14 cellular contexts compared by ENCODE assay signal in the genomic region with DNA sequence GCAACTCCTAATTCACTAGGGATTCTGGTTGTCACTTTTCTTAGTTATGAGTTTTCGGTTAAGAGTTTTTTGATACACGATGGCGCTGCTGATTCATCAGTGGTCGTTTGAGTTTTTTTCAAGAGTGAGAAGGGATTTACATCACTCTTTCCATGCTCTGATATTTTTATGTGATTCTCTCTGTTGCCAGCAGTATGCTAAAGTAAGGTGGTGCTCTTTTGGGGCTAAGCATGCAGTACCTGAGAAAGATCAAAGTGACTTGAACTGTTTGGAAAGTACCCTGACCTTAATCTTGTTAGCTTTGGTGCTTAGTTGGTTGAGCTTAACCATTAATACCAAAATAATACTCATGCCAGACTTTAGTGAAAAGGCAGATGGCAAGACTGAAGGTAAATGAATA. TPM values are rescaled to one million over a fixed set of nuclear protein-coding genes. Genes with fewer than 3 reads are reported as not detected.
DNase-seq lines count a peak whose midpoint lies in the region; ATAC-seq and TF ChIP-seq lines count a peak whose summit lies in the region.
"Had no signal": no experiment of that assay in that cellular context is flagged by ENCODE, and none has a peak within 500 bp of the region (broad histone marks: within the 10 kb centered on the region; RNA-seq: fewer than 3 reads in every experiment).

No MANE protein-coding gene starts in this region.

- no peaks in the 10 kb centered on the region for H3K9me3 Mint-ChIP-seq in activated CD4-positive, alpha-beta T cell treated with anti-CD3 and anti-CD28 coated beads, Interleukin-2, amount 10 ng/mL, durations not matched to agents 24 days and 14 days
- no peaks in the 10 kb centered on the region for H3K9me3 Mint-ChIP-seq in activated naive CD8-positive, alpha-beta T cell treated with anti-CD3 and anti-CD28 coated beads for 36 hours
- no peaks in the 10 kb centered on the region for H3K9me3 Mint-ChIP-seq in HFFc6

- peak overlapping the region; percentile 17 for H3K4me3 Mint-ChIP-seq in activated CD4-positive, alpha-beta T cell treated with anti-CD3 and anti-CD28 coated beads, Interleukin-2, amount 10 ng/mL, durations not matched to agents 24 days and 14 days
- peak overlapping the region; percentile 19 for H3K4me3 Mint-ChIP-seq in activated naive CD8-positive, alpha-beta T cell treated with anti-CD3 and anti-CD28 coated beads for 36 hours
- no peak overlapping the region for H3K4me3 Mint-ChIP-seq in HFFc6

- H3K36me3 Mint-ChIP-seq in activated CD4-positive, alpha-beta T cell treated with anti-CD3 and anti-CD28 coated beads, Interleukin-2, amount 10 ng/mL, durations not matched to agents 24 days and 14 days (ENCODE audit: low read depth): peaks cover 68% of the 10 kb centered on the region
- peaks cover 64% of the 10 kb centered on the region for H3K36me3 Mint-ChIP-seq in activated naive CD8-positive, alpha-beta T cell treated with anti-CD3 and anti-CD28 coated beads for 36 hours
- H3K36me3 Mint-ChIP-seq in HFFc6 (ENCODE audit: low read depth): peaks cover 57% of the 10 kb centered on the region

- H3K27me3 Mint-ChIP-seq in activated CD4-positive, alpha-beta T cell treated with anti-CD3 and anti-CD28 coated beads, Interleukin-2, amount 10 ng/mL, durations not matched to agents 24 days and 14 days: no peaks in the 10 kb centered on the region
- no peaks in the 10 kb centered on the region for H3K27me3 Mint-ChIP-seq in activated naive CD8-positive, alpha-beta T cell treated with anti-CD3 and anti-CD28 coated beads for 36 hours
- no peaks in the 10 kb centered on the region; the same call in 1 of the 2 replicates for H3K27me3 Mint-ChIP-seq in HFFc6 (ENCODE audit: insufficient read depth)

- ATAC-seq in HG03442 (IDR thresholded peaks at IDR 0.05; ENCODE audit: unreplicated experiment) (no peak), GM19397 (IDR thresholded peaks at IDR 0.05; ENCODE audit: unreplicated experiment) (no peak)

- peak overlapping the region; percentile 63 for H3K27ac Mint-ChIP-seq in activated CD4-positive, alpha-beta T cell treated with anti-CD3 and anti-CD28 coated beads, Interleukin-2, amount 10 ng/mL, durations not matched to agents 24 days and 14 days
- peak overlapping the region; percentile 83 for H3K27ac Mint-ChIP-seq in activated naive CD8-positive, alpha-beta T cell treated with anti-CD3 and anti-CD28 coated beads for 36 hours
- no peak overlapping the region for H3K27ac Mint-ChIP-seq in HFFc6

- no peak for TF ChIP-seq CTCF in HFFc6 (IDR thresholded peaks at IDR 0.05)

- H3K4me1 Mint-ChIP-seq in activated CD4-positive, alpha-beta T cell treated with anti-CD3 and anti-CD28 coated beads, Interleukin-2, amount 10 ng/mL, durations not matched to agents 24 days and 14 days: peaks cover 5% of the 10 kb centered on the region
- peaks cover 21% of the 10 kb centered on the region for H3K4me1 Mint-ChIP-seq in activated naive CD8-positive, alpha-beta T cell treated with anti-CD3 and anti-CD28 coated beads for 36 hours
- peaks cover 3% of the 10 kb centered on the region; the same call in 1 of the 2 replicates for H3K4me1 Mint-ChIP-seq in HFFc6 (ENCODE audit: low read depth)

- intact Hi-C loops in activated CD4-positive, alpha-beta T cell treated with anti-CD3 and anti-CD28 coated beads, Interleukin-2, amount 10 ng/mL, durations not matched to agents 24 days and 14 days (cut with micrococcal nuclease): no loop called here

- DNase-seq in activated CD4-positive, alpha-beta T cell treated with anti-CD3 and anti-CD28 coated beads, Interleukin-2, amount 10 ng/mL, durations not matched to agents 24 days and 14 days: no peak
- DNase-seq in activated CD4-positive, alpha-beta T cell treated with anti-CD3 and anti-CD28 coated beads, Interleukin-2, amount 50 U/mL, for 4 hours: no peak
- peak; percentile 18 for DNase-seq in stimulated activated CD4-positive, alpha-beta T cell treated with anti-CD3 and anti-CD28 coated beads, Interleukin-15, amount 100 ng/mL, for 24 hours
- no peak for DNase-seq in stimulated activated CD4-positive, alpha-beta T cell treated with anti-CD3 and anti-CD28 coated beads, Interleukin-12 subunit alpha, Interleukin-12 subunit beta, amount 100 ng/mL, for 4 hours
- DNase-seq in activated naive CD8-positive, alpha-beta T cell treated with anti-CD3 and anti-CD28 coated beads for 36 hours: no peak
- DNase-seq in HFFc6: no peak
- DNase-seq: C1 segment of cervical spinal cord, Caco-2, MG63, NCI-H1105, NCI-H187 had no signal

RNA-seq across cellular contexts. Expression of a gene that starts 28.1 kb away (rescaled TPM):
- 41.9 and 43.5 TPM in 2 replicates for total RNA-seq in activated CD4-positive, alpha-beta T cell treated with anti-CD3 and anti-CD28 coated beads, Interleukin-2, amount 10 ng/mL, durations not matched to agents 24 days and 14 days
- 10 to 100 TPM; 27.8 to 28.4 TPM for total RNA-seq in activated naive CD8-positive, alpha-beta T cell treated with anti-CD3 and anti-CD28 coated beads for 36 hours
- total RNA-seq in HFFc6 (2021; fragmentation: NEBNext Ultra II Directional; extraction: Animal tissue kit (Norgen Biotek cat#: 25700)): 10 to 100 TPM; 28.8 to 44.9 (median 40.6) TPM

RNA-seq across cellular contexts. Expression of a gene that starts 44.4 kb away (rescaled TPM):
- 8.8 and 8.9 TPM in 2 replicates for total RNA-seq in activated CD4-positive, alpha-beta T cell treated with anti-CD3 and anti-CD28 coated beads, Interleukin-2, amount 10 ng/mL, durations not matched to agents 24 days and 14 days
- total RNA-seq in activated naive CD8-positive, alpha-beta T cell treated with anti-CD3 and anti-CD28 coated beads for 36 hours: 1 to 10 TPM; 4.7 to 5.0 TPM
- total RNA-seq in HFFc6 (2021; fragmentation: NEBNext Ultra II Directional; extraction: Animal tissue kit (Norgen Biotek cat#: 25700)): 100 to 1,000 TPM; 112 to 178 (median 164) TPM
- total RNA-seq: Caco-2 had no signal

RNA-seq across cellular contexts. Expression of a gene that starts 56.5 kb away (rescaled TPM):
- total RNA-seq in activated CD4-positive, alpha-beta T cell treated with anti-CD3 and anti-CD28 coated beads, Interleukin-2, amount 10 ng/mL, durations not matched to agents 24 days and 14 days: 0.12 TPM in 1 of 2 replicates, not detected in the other
- not detected for total RNA-seq in activated naive CD8-positive, alpha-beta T cell treated with anti-CD3 and anti-CD28 coated beads for 36 hours
- not detected for total RNA-seq in HFFc6 (2021; fragmentation: NEBNext Ultra II Directional; extraction: Animal tissue kit (Norgen Biotek cat#: 25700))
- total RNA-seq: A172, Caco-2 had no signal

Comparison
In these comparisons a context has a peak if more than half of its experiments do, and no peak if none do; other contexts are left out.
1. RNA of a gene that starts 44.4 kb away (total RNA-seq): 112 to 178 TPM in HFFc6; 8.8 to 8.9 TPM in activated CD4-positive, alpha-beta T cell treated with anti-CD3 and anti-CD28 coated beads, Interleukin-2, amount 10 ng/mL, durations not matched to agents 24 days and 14 days and 4.7 to 5.0 TPM in activated naive CD8-positive, alpha-beta T cell treated with anti-CD3 and anti-CD28 coated beads for 36 hours; every median in the first group is over 10 times any median in the second.